Comparison of ENCODE assay signal across 8 cellular contexts in genomic region chr3:167740961-167741587, GRCh38. TPM values are rescaled to one million over a fixed set of nuclear protein-coding genes. Genes with fewer than 3 reads are reported as not detected.
A peak's percentile ranks its signal among the peaks of the same experiment; 100 is the strongest.
DNase-seq lines count a peak whose midpoint lies in the region; ATAC-seq and TF ChIP-seq lines count a peak whose summit lies in the region.

No MANE protein-coding gene starts in this region.

- intact Hi-C loops in aorta (cut with DNase I) = loop anchor here in 1 of 2 donors (5.0 kb wide), 1 partner anchor 141 kb away; no protein-coding TSS in a partner anchor

- DNase-seq in AG04450 (ENCODE audit: low read depth, low spot score) = no peak
- peak; percentile 32 for DNase-seq in GM10266 (ENCODE audit: extremely low spot score)
- peak; percentile 16 to 58 for DNase-seq in HAP-1 (ENCODE audit: low spot score in 2 of 2)
- peak; percentile 14 for DNase-seq in KG1 (lab: John Stamatoyannopoulos, UW)
- peak; percentile 62 for DNase-seq in WERI-Rb-1
- DNase-seq in fibroblast of the conjunctiva (ENCODE audit: low read depth) = peak; percentile 18
- DNase-seq in retinal pigment epithelial cell (ENCODE audit: low read depth) = no peak
- DNase-seq in aorta = no peak

- H3K27me3 ChIP-seq in AG04450 (ENCODE audit: control insufficient read depth, insufficient read depth, low read length) (peaks cover 7% of the 10 kb centered on the region), HAP-1 (ENCODE audit: low read depth) (no peaks in the 10 kb centered on the region), WERI-Rb-1 (ENCODE audit: insufficient read depth, low read depth, severe bottlenecking) (no peaks in the 10 kb centered on the region), aorta (ENCODE audit: control insufficient read depth in 1 of 2, insufficient read depth in 2 of 2, low read length in 1 of 2) (no peaks in the 10 kb centered on the region)

- 57 to 60% methylated on average over 2 of the region's 2 CpGs for WGBS in aorta, 2 donors

- in situ Hi-C loops in HAP-1 (cut with MboI; ENCODE audit: low sequenced_read_pairs) = no loop called here

- H3K9me3 ChIP-seq in AG04450 (ENCODE audit: control insufficient read depth, insufficient read depth, low read length) (no peaks in the 10 kb centered on the region), HAP-1 (no peaks in the 10 kb centered on the region), WERI-Rb-1 (ENCODE audit: severe bottlenecking) (no peaks in the 10 kb centered on the region), aorta (ENCODE audit: control insufficient read depth, low read length) (no peaks in the 10 kb centered on the region)

- H3K36me3 ChIP-seq in HAP-1 (replicated peaks) (no peaks in the 10 kb centered on the region), WERI-Rb-1 (no peaks in the 10 kb centered on the region), aorta (ENCODE audit: control insufficient read depth in 1 of 2, insufficient read depth in 2 of 2, low read length in 1 of 2) (no peaks in the 10 kb centered on the region)

- H3K27ac ChIP-seq in AG04450 (ENCODE audit: low read depth, low read length) (no peak overlapping the region), WERI-Rb-1 (no peak overlapping the region), aorta (ENCODE audit: low read depth in 1 of 2, low read length in 2 of 2) (no peak overlapping the region)

- POLR2A ChIA-PET in AG04450 (lab: Yijun Ruan, JAX) = no interaction called here

- H3K4me3 ChIP-seq in AG04450 (ENCODE audit: low read depth, low read length) = no peak overlapping the region
- no peak overlapping the region for H3K4me3 ChIP-seq in HAP-1
- H3K4me3 ChIP-seq in WERI-Rb-1 (ENCODE audit: low read depth, low read length) = no peak overlapping the region
- no peak overlapping the region for H3K4me3 ChIP-seq in retinal pigment epithelial cell (ENCODE audit: low read length)
- H3K4me3 ChIP-seq in aorta (ENCODE audit: low read length in 2 of 2) = no peak overlapping the region

- ATAC-seq in aorta (ENCODE audit: low FRiP score) = no peak

- CTCF ChIA-PET in AG04450 (lab: Charles Lee) = interaction anchor here (0.5 to 2.6 kb wide), 17 partner anchors 9 to 363 kb away, joined by 3 to 39 read pairs (median 4); partner anchors contain the start of gene ZBBX

- H3K4me1 ChIP-seq in HAP-1 (peaks cover 12% of the 10 kb centered on the region), aorta (ENCODE audit: control insufficient read depth in 1 of 2, insufficient read depth in 2 of 2, low read length in 2 of 2) (no peaks in the 10 kb centered on the region)

- TF ChIP-seq CTCF in AG04450 (IDR thresholded peaks at IDR 0.05; ENCODE audit: low read depth, low read length) = peak; percentile 76
- TF ChIP-seq CTCF in GM10266 (IDR thresholded peaks at IDR 0.05; ENCODE audit: control insufficient read depth, insufficient read depth, low read depth, missing control alignments) = peak; percentile 73
- TF ChIP-seq CTCF in WERI-Rb-1 (IDR thresholded peaks at IDR 0.05; ENCODE audit: low read depth, low read length) = peak; percentile 69
- peak; percentile 78 for TF ChIP-seq CTCF in retinal pigment epithelial cell (conservative IDR thresholded peaks at IDR 0.05; ENCODE audit: low read depth, low read length)

RNA-seq across cellular contexts. Expression of gene SERPINI1, which starts 5.6 kb away (rescaled TPM):
- polyA plus RNA-seq in AG04450 (2011; rRNA removed) (0.58 and 0.88 TPM in 2 replicates), aorta (10 to 100 TPM in 1 of 2 donors, 1 to 10 TPM in 1; 8.9 to 11.9 TPM)
- 0.18 and 0.30 TPM in 2 replicates for polyA minus RNA-seq in AG04450 (2011; rRNA and poly(A)+ RNA removed)
- total RNA-seq in aorta = 10 to 100 TPM; 13.5 to 13.8 TPM

RNA-seq across cellular contexts. Expression of gene PDCD10, which starts 6.4 kb away (rescaled TPM):
- 55.9 and 79.5 TPM in 2 replicates for polyA plus RNA-seq in AG04450 (2011; rRNA removed)
- polyA minus RNA-seq in AG04450 (2011; rRNA and poly(A)+ RNA removed) = 12.8 and 25.6 TPM in 2 replicates
- total RNA-seq in aorta = 10 to 100 TPM; 45.2 to 54.5 TPM
- 10 to 100 TPM; 45.4 to 85.0 TPM for polyA plus RNA-seq in aorta

Comparison
In these comparisons a context has a peak if more than half of its experiments do, and no peak if none do; other contexts are left out.
1. DNase-seq: peak in GM10266 (single experiment), HAP-1 (2 of 2), KG1 (single experiment), WERI-Rb-1 (single experiment) and fibroblast of the conjunctiva (single experiment); none in AG04450 (single experiment), retinal pigment epithelial cell (single experiment) and aorta (0 of 2).
2. Peak in every context shown above with its lines, with median percentiles within 50 percentile points of each other: CTCF ChIP-seq.